Comparison of ENCODE assay signal across 11 cellular contexts in genomic region chr6:167113047-167113446, GRCh38. TPM values are rescaled to one million over a fixed set of nuclear protein-coding genes. Genes with fewer than 3 reads are reported as not detected.
DNase-seq lines count a peak whose midpoint lies in the region; ATAC-seq and TF ChIP-seq lines count a peak whose summit lies in the region.
"Had no signal": no experiment of that assay in that cellular context is flagged by ENCODE, and none has a peak within 500 bp of the region (broad histone marks: within the 10 kb centered on the region; RNA-seq: fewer than 3 reads in every experiment).

No MANE protein-coding gene starts in this region.

- H3K27ac Mint-ChIP-seq in activated naive CD8-positive, alpha-beta T cell treated with anti-CD3 and anti-CD28 coated beads, Interleukin-2, amount 50 U/mL, for 24 hours = no peak overlapping the region
- no peak overlapping the region for H3K27ac Mint-ChIP-seq in activated naive CD8-positive, alpha-beta T cell treated with anti-CD3 and anti-CD28 coated beads for 36 hours
- peak overlapping the region; percentile 88 for H3K27ac Mint-ChIP-seq in stimulated activated naive B cell treated with anti-CD40 and anti-IgM and Interleukin-4, amounts not matched to agents 10 μg/mL and 1 μg/mL and 100 μg/mL, for 72 hours
- H3K27ac Mint-ChIP-seq in mesothelial cell of epicardium = no peak overlapping the region

- no peaks in the 10 kb centered on the region for H3K36me3 ChIP-seq in HAP-1 (replicated peaks)

- in situ Hi-C loops in HAP-1 (cut with MboI; ENCODE audit: low sequenced_read_pairs) = no loop called here

- peaks cover 54% of the 10 kb centered on the region for H3K4me1 Mint-ChIP-seq in activated naive CD8-positive, alpha-beta T cell treated with anti-CD3 and anti-CD28 coated beads, Interleukin-2, amount 50 U/mL, for 24 hours
- peaks cover 14% of the 10 kb centered on the region for H3K4me1 Mint-ChIP-seq in activated naive CD8-positive, alpha-beta T cell treated with anti-CD3 and anti-CD28 coated beads for 36 hours
- peaks cover 66 to 91% of the 10 kb centered on the region in 2 donors for H3K4me1 Mint-ChIP-seq in stimulated activated naive B cell treated with anti-CD40 and anti-IgM and Interleukin-4, amounts not matched to agents 10 μg/mL and 1 μg/mL and 100 μg/mL, for 72 hours
- H3K4me1 Mint-ChIP-seq in mesothelial cell of epicardium = peaks cover 26% of the 10 kb centered on the region

- H3K9me3 Mint-ChIP-seq in activated naive CD8-positive, alpha-beta T cell treated with anti-CD3 and anti-CD28 coated beads, Interleukin-2, amount 50 U/mL, for 24 hours = no peaks in the 10 kb centered on the region
- no peaks in the 10 kb centered on the region for H3K9me3 Mint-ChIP-seq in activated naive CD8-positive, alpha-beta T cell treated with anti-CD3 and anti-CD28 coated beads for 36 hours
- no peaks in the 10 kb centered on the region for H3K9me3 Mint-ChIP-seq in stimulated activated naive B cell treated with anti-CD40 and anti-IgM and Interleukin-4, amounts not matched to agents 10 μg/mL and 1 μg/mL and 100 μg/mL, for 72 hours
- no peaks in the 10 kb centered on the region for H3K9me3 Mint-ChIP-seq in mesothelial cell of epicardium

- no peaks in the 10 kb centered on the region for H3K4me1 ChIP-seq in HAP-1

- no peaks in the 10 kb centered on the region for H3K9me3 ChIP-seq in HAP-1

- TF ChIP-seq CTCF in mesothelial cell of epicardium (IDR thresholded peaks at IDR 0.05; ENCODE audit: unreplicated experiment) = no peak

- no peaks in the 10 kb centered on the region for H3K27me3 ChIP-seq in HAP-1 (ENCODE audit: low read depth)

- no peak overlapping the region for H3K4me3 ChIP-seq in HAP-1
- H3K4me3 ChIP-seq: SK-N-MC had no signal

- H3K27me3 Mint-ChIP-seq in activated naive CD8-positive, alpha-beta T cell treated with anti-CD3 and anti-CD28 coated beads, Interleukin-2, amount 50 U/mL, for 24 hours = no peaks in the 10 kb centered on the region
- H3K27me3 Mint-ChIP-seq in activated naive CD8-positive, alpha-beta T cell treated with anti-CD3 and anti-CD28 coated beads for 36 hours = no peaks in the 10 kb centered on the region
- H3K27me3 Mint-ChIP-seq in stimulated activated naive B cell treated with anti-CD40 and anti-IgM and Interleukin-4, amounts not matched to agents 10 μg/mL and 1 μg/mL and 100 μg/mL, for 72 hours = no peaks in the 10 kb centered on the region
- peaks cover 17% of the 10 kb centered on the region for H3K27me3 Mint-ChIP-seq in mesothelial cell of epicardium (ENCODE audit: low read depth)

- H3K36me3 Mint-ChIP-seq in activated naive CD8-positive, alpha-beta T cell treated with anti-CD3 and anti-CD28 coated beads, Interleukin-2, amount 50 U/mL, for 24 hours (ENCODE audit: low read depth) = no peaks in the 10 kb centered on the region
- no peaks in the 10 kb centered on the region for H3K36me3 Mint-ChIP-seq in activated naive CD8-positive, alpha-beta T cell treated with anti-CD3 and anti-CD28 coated beads for 36 hours
- peaks cover 0 to 6% of the 10 kb centered on the region in 2 donors for H3K36me3 Mint-ChIP-seq in stimulated activated naive B cell treated with anti-CD40 and anti-IgM and Interleukin-4, amounts not matched to agents 10 μg/mL and 1 μg/mL and 100 μg/mL, for 72 hours
- H3K36me3 Mint-ChIP-seq in mesothelial cell of epicardium = no peaks in the 10 kb centered on the region

- no peak for ATAC-seq in activated naive CD8-positive, alpha-beta T cell treated with anti-CD3 and anti-CD28 coated beads, Interleukin-2, amount 50 U/mL, for 24 hours
- ATAC-seq in GM21825 (IDR thresholded peaks at IDR 0.05; ENCODE audit: unreplicated experiment) (peak; percentile 54), HG03460 (IDR thresholded peaks at IDR 0.05; ENCODE audit: unreplicated experiment) (peak; percentile 55)
- peak; percentile 60 to 76 for ATAC-seq in stimulated activated naive B cell treated with anti-CD40 and anti-IgM and Interleukin-4, amounts not matched to agents 10 μg/mL and 1 μg/mL and 100 μg/mL, for 72 hours (replicated peaks)

- peak overlapping the region; percentile 63 for H3K4me3 Mint-ChIP-seq in activated naive CD8-positive, alpha-beta T cell treated with anti-CD3 and anti-CD28 coated beads, Interleukin-2, amount 50 U/mL, for 24 hours
- H3K4me3 Mint-ChIP-seq in activated naive CD8-positive, alpha-beta T cell treated with anti-CD3 and anti-CD28 coated beads for 36 hours = no peak overlapping the region
- H3K4me3 Mint-ChIP-seq in stimulated activated naive B cell treated with anti-CD40 and anti-IgM and Interleukin-4, amounts not matched to agents 10 μg/mL and 1 μg/mL and 100 μg/mL, for 72 hours = peak overlapping the region; percentile 61 to 64
- no peak overlapping the region for H3K4me3 Mint-ChIP-seq in mesothelial cell of epicardium

- DNase-seq in activated naive CD8-positive, alpha-beta T cell treated with anti-CD3 and anti-CD28 coated beads, Interleukin-2, amount 50 U/mL, for 24 hours = no peak
- DNase-seq in activated naive CD8-positive, alpha-beta T cell treated with anti-CD3 and anti-CD28 coated beads for 36 hours = no peak
- peak; percentile 57 for DNase-seq in stimulated activated naive B cell treated with anti-CD40 and anti-IgM and Interleukin-4, amounts not matched to agents 10 μg/mL and 1 μg/mL and 100 μg/mL, for 72 hours
- DNase-seq in mesothelial cell of epicardium (ENCODE audit: low spot score in 2 of 2, unreplicated experiment in 2 of 2) (no peak), HAP-1 (ENCODE audit: low spot score in 2 of 2) (no peak), NCI-H2196 treated with DMSO at 0.1 percent for 48 hours (lab: John Stamatoyannopoulos, UW; ENCODE audit: unreplicated experiment) (no peak)
- DNase-seq: NCI-H1092 had no signal

RNA-seq across cellular contexts. Expression of gene CCR6, which starts 9.8 kb away (rescaled TPM):
- under 1 TPM in 1 of 2 experiments, not detected in 1; 0.44 TPM for total RNA-seq in activated naive CD8-positive, alpha-beta T cell treated with anti-CD3 and anti-CD28 coated beads for 36 hours
- total RNA-seq in mesothelial cell of epicardium = not detected in 3 replicates
- total RNA-seq: posterior vena cava had no signal

RNA-seq across cellular contexts. Expression of gene GPR31, which starts 44.7 kb away (rescaled TPM):
- not detected for total RNA-seq in activated naive CD8-positive, alpha-beta T cell treated with anti-CD3 and anti-CD28 coated beads for 36 hours
- not detected in 3 replicates for total RNA-seq in mesothelial cell of epicardium
- total RNA-seq: posterior vena cava had no signal

Comparison
In these comparisons a context has a peak if more than half of its experiments do, and no peak if none do; other contexts are left out.
1. H3K4me3 Mint-ChIP-seq: peak in activated naive CD8-positive, alpha-beta T cell treated with anti-CD3 and anti-CD28 coated beads, Interleukin-2, amount 50 U/mL, for 24 hours (single experiment) and stimulated activated naive B cell treated with anti-CD40 and anti-IgM and Interleukin-4, amounts not matched to agents 10 μg/mL and 1 μg/mL and 100 μg/mL, for 72 hours (2 of 2); none in activated naive CD8-positive, alpha-beta T cell treated with anti-CD3 and anti-CD28 coated beads for 36 hours (single experiment) and mesothelial cell of epicardium (single experiment).